ENCODE assay signal across 8 cellular contexts in the genomic region with DNA sequence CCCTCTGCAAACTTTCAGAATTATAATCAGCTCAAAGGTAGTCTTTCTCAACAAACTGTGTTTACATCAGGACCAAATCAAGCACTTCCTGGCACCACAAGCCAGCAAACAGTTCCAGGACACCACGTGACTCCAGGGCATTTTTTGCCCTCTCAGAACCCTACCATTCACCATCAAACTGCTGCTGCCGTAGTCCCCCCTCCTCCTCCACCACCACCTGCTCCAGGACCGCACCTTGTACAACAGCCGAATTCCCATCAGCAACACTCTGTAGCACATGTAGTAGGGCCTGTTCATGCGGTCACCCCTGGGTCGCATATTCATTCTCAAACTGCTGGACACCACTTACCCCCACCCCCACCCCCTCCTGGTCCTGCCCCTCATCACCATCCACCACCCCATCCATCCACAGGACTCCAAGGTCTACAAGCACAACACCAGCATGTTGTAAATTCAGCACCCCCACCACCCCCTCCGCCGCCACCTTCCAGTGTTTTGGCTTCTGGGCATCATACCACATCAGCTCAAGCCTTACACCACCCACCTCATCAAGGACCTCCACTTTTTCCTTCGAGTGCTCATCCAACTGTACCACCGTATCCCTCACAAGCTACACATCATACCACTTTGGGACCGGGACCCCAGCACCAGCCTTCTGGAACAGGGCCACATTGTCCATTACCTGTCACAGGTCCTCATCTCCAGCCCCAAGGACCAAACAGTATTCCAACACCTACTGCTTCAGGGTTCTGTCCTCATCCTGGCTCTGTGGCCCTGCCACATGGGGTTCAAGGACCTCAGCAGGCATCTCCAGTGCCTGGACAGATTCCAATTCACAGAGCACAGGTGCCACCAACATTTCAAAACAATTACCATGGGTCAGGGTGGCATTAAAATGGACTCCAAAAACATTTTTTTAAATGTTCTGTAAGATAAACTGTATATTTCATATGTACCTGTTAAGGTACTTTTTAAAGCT.
DNase-seq lines count a peak whose midpoint lies in the region; ATAC-seq and TF ChIP-seq lines count a peak whose summit lies in the region.

No MANE protein-coding gene starts in this region.

- H3K27ac Mint-ChIP-seq in CD8-positive, alpha-beta memory T cell = peak overlapping the region; percentile 19 to 87 (median 70)
- peak overlapping the region; percentile 79; the same call in 1 of the 2 replicates for H3K27ac Mint-ChIP-seq in WTC11

- no peaks in the 10 kb centered on the region for H3K4me1 ChIP-seq in CD8-positive, alpha-beta memory T cell (ENCODE audit: insufficient read depth, low read length)
- no peaks in the 10 kb centered on the region for H3K4me1 ChIP-seq in neutrophil (ENCODE audit: control insufficient read depth in 1 of 2, insufficient read depth in 1 of 2, low read depth in 1 of 2, low read length in 1 of 2)

- peaks cover 12 to 95% (median 23%) of the 10 kb centered on the region in 3 donors for H3K36me3 Mint-ChIP-seq in CD8-positive, alpha-beta memory T cell
- H3K36me3 Mint-ChIP-seq in WTC11 = peaks cover 71% of the 10 kb centered on the region

- no peak overlapping the region for H3K4me3 ChIP-seq in CD8-positive, alpha-beta memory T cell (ENCODE audit: low read length)
- H3K4me3 ChIP-seq in neutrophil (ENCODE audit: low read depth in 1 of 2, low read length in 1 of 2) = no peak overlapping the region

- CTCF ChIA-PET in CD8-positive, alpha-beta memory T cell (lab: Charles Lee) = no interaction called here
- CTCF ChIA-PET in WTC11 (lab: Charles Lee) = interaction anchor here (1.0 kb wide), 1 partner anchor 131 kb away, joined by 3 read pairs; no protein-coding TSS in a partner anchor

- H3K4me1 Mint-ChIP-seq in CD8-positive, alpha-beta memory T cell = peaks cover 7 to 16% (median 9%) of the 10 kb centered on the region in 3 donors
- no peaks in the 10 kb centered on the region for H3K4me1 Mint-ChIP-seq in WTC11

- POLR2A ChIA-PET in CD8-positive, alpha-beta memory T cell (lab: Charles Lee) = no interaction called here
- POLR2A ChIA-PET in WTC11 (lab: Charles Lee) = no interaction called here

- H3K36me3 ChIP-seq in CD8-positive, alpha-beta memory T cell (ENCODE audit: insufficient read depth, low read length) = peaks cover 40% of the 10 kb centered on the region
- peaks cover 100% of the 10 kb centered on the region for H3K36me3 ChIP-seq in neutrophil

- H3K27ac ChIP-seq in CD8-positive, alpha-beta memory T cell (ENCODE audit: low read depth, low read length) = no peak overlapping the region
- peak overlapping the region; percentile 62 for H3K27ac ChIP-seq in neutrophil

- peaks cover 0 to 4% of the 10 kb centered on the region in 2 donors for H3K27me3 Mint-ChIP-seq in CD8-positive, alpha-beta memory T cell
- no peaks in the 10 kb centered on the region for H3K27me3 Mint-ChIP-seq in WTC11 (ENCODE audit: low read depth)

- TF ChIP-seq POLR2A in erythroblast (IDR thresholded peaks at IDR 0.05; ENCODE audit: low read length) = no peak

- no peak for ATAC-seq in WTC11
- ATAC-seq in HG02938 (IDR thresholded peaks at IDR 0.05; ENCODE audit: unreplicated experiment) = no peak
- no peak for ATAC-seq in GM19324 (IDR thresholded peaks at IDR 0.05; ENCODE audit: low FRiP score, unreplicated experiment)

- H3K27me3 ChIP-seq in CD8-positive, alpha-beta memory T cell (ENCODE audit: insufficient read depth, low read length, poor library complexity, severe bottlenecking) = no peaks in the 10 kb centered on the region
- no peaks in the 10 kb centered on the region for H3K27me3 ChIP-seq in neutrophil

- H3K4me3 Mint-ChIP-seq in CD8-positive, alpha-beta memory T cell = peak overlapping the region in 2 of 7 donors; percentile 20 to 28
- H3K4me3 Mint-ChIP-seq in WTC11 = no peak overlapping the region

- no peak for TF ChIP-seq CTCF in WTC11 (IDR thresholded peaks at IDR 0.05)
- no peak for TF ChIP-seq CTCF in neutrophil (IDR thresholded peaks at IDR 0.05)

- no peak for DNase-seq in CD8-positive, alpha-beta memory T cell
- no peak for DNase-seq in WTC11 (ENCODE audit: low spot score)
- peak; percentile 61 for DNase-seq in globus pallidus (ENCODE audit: low spot score)
- no peak for DNase-seq in NCI-H2029 (lab: John Stamatoyannopoulos, UW)
- no peak for DNase-seq in erythroblast (lab: John Stamatoyannopoulos, UW)

- no peaks in the 10 kb centered on the region for H3K9me3 ChIP-seq in CD8-positive, alpha-beta memory T cell (ENCODE audit: low read length)
- no peaks in the 10 kb centered on the region for H3K9me3 ChIP-seq in neutrophil

- H3K9me3 Mint-ChIP-seq in CD8-positive, alpha-beta memory T cell = peaks cover 0 to 4% (median 0%) of the 10 kb centered on the region in 5 donors
- H3K9me3 Mint-ChIP-seq in WTC11 = no peaks in the 10 kb centered on the region

TF ChIP-seq in WTC11, 78 proteins besides CTCF, POLR2A, EP300 and RAD21 (continues in another document):
- TF ChIP-seq FOXK1 (CRISPR knock-in tag; IDR thresholded peaks at IDR 0.05) (no peak), GABPB1 (CRISPR knock-in tag; IDR thresholded peaks at IDR 0.05) (no peak), SMAD3 (CRISPR knock-in tag; IDR thresholded peaks at IDR 0.05; ENCODE audit: borderline replicate concordance) (no peak), ATF1 (CRISPR knock-in tag; IDR thresholded peaks at IDR 0.05) (no peak), RELA (CRISPR knock-in tag; IDR thresholded peaks at IDR 0.05; ENCODE audit: borderline replicate concordance) (no peak), JUN (CRISPR knock-in tag; IDR thresholded peaks at IDR 0.05) (no peak), ETV6 (CRISPR knock-in tag; IDR thresholded peaks at IDR 0.05) (no peak), MXD4 (CRISPR knock-in tag; IDR thresholded peaks at IDR 0.05; ENCODE audit: borderline replicate concordance) (no peak), RORB (CRISPR knock-in tag; IDR thresholded peaks at IDR 0.05) (no peak), ZNF232 (CRISPR knock-in tag; IDR thresholded peaks at IDR 0.05) (no peak)
- TF ChIP-seq, protein P1, sequence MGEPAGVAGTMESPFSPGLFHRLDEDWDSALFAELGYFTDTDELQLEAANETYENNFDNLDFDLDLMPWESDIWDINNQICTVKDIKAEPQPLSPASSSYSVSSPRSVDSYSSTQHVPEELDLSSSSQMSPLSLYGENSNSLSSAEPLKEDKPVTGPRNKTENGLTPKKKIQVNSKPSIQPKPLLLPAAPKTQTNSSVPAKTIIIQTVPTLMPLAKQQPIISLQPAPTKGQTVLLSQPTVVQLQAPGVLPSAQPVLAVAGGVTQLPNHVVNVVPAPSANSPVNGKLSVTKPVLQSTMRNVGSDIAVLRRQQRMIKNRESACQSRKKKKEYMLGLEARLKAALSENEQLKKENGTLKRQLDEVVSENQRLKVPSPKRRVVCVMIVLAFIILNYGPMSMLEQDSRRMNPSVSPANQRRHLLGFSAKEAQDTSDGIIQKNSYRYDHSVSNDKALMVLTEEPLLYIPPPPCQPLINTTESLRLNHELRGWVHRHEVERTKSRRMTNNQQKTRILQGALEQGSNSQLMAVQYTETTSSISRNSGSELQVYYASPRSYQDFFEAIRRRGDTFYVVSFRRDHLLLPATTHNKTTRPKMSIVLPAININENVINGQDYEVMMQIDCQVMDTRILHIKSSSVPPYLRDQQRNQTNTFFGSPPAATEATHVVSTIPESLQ (CRISPR knock-in tag; IDR thresholded peaks at IDR 0.05) = no peak
- TF ChIP-seq, protein P2, sequence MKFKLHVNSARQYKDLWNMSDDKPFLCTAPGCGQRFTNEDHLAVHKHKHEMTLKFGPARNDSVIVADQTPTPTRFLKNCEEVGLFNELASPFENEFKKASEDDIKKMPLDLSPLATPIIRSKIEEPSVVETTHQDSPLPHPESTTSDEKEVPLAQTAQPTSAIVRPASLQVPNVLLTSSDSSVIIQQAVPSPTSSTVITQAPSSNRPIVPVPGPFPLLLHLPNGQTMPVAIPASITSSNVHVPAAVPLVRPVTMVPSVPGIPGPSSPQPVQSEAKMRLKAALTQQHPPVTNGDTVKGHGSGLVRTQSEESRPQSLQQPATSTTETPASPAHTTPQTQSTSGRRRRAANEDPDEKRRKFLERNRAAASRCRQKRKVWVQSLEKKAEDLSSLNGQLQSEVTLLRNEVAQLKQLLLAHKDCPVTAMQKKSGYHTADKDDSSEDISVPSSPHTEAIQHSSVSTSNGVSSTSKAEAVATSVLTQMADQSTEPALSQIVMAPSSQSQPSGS (CRISPR knock-in tag; IDR thresholded peaks at IDR 0.05; ENCODE audit: borderline replicate concordance, low read depth) = no peak
- TF ChIP-seq, protein P3, sequence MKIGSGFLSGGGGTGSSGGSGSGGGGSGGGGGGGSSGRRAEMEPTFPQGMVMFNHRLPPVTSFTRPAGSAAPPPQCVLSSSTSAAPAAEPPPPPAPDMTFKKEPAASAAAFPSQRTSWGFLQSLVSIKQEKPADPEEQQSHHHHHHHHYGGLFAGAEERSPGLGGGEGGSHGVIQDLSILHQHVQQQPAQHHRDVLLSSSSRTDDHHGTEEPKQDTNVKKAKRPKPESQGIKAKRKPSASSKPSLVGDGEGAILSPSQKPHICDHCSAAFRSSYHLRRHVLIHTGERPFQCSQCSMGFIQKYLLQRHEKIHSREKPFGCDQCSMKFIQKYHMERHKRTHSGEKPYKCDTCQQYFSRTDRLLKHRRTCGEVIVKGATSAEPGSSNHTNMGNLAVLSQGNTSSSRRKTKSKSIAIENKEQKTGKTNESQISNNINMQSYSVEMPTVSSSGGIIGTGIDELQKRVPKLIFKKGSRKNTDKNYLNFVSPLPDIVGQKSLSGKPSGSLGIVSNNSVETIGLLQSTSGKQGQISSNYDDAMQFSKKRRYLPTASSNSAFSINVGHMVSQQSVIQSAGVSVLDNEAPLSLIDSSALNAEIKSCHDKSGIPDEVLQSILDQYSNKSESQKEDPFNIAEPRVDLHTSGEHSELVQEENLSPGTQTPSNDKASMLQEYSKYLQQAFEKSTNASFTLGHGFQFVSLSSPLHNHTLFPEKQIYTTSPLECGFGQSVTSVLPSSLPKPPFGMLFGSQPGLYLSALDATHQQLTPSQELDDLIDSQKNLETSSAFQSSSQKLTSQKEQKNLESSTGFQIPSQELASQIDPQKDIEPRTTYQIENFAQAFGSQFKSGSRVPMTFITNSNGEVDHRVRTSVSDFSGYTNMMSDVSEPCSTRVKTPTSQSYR (CRISPR knock-in tag; IDR thresholded peaks at IDR 0.05) = no peak
- TF ChIP-seq, protein P4, sequence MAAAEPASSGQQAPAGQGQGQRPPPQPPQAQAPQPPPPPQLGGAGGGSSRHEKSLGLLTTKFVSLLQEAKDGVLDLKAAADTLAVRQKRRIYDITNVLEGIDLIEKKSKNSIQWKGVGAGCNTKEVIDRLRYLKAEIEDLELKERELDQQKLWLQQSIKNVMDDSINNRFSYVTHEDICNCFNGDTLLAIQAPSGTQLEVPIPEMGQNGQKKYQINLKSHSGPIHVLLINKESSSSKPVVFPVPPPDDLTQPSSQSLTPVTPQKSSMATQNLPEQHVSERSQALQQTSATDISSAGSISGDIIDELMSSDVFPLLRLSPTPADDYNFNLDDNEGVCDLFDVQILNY (CRISPR knock-in tag; IDR thresholded peaks at IDR 0.05) = no peak
